13 cellular contexts compared by ENCODE assay signal in the genomic region with DNA sequence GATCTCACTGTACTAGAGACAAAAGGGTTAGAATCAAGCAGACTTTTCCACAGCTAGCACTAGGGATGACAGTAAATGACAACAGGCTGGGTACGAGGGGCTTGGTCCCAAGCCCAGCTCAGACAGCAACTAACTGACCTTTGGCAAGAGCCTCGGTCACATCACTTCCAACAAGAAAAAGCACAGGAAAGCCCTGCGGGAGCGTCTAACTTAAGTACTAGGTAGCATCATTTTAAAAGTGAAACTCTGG. TPM values are rescaled to one million over a fixed set of nuclear protein-coding genes. Genes with fewer than 3 reads are reported as not detected.
DNase-seq lines count a peak whose midpoint lies in the region; ATAC-seq and TF ChIP-seq lines count a peak whose summit lies in the region.
"Had no signal": no experiment of that assay in that cellular context is flagged by ENCODE, and none has a peak within 500 bp of the region (broad histone marks: within the 10 kb centered on the region; RNA-seq: fewer than 3 reads in every experiment).

No MANE protein-coding gene starts in this region.

- H2AK5ac ChIP-seq in mesenchymal stem cell (ENCODE audit: low read length, severe bottlenecking) = peak overlapping the region; percentile 36

- no peak overlapping the region for H2BK120ac ChIP-seq in mesenchymal stem cell (ENCODE audit: low read depth, low read length)

- DNase-seq in PC-9 (no peak), dermis blood vessel endothelial cell (peak; percentile 46), mesenchymal stem cell (no peak), thyroid gland (no peak), AML-193 (lab: John Stamatoyannopoulos, UW) (no peak), globus pallidus (ENCODE audit: low spot score) (no peak)
- DNase-seq: activated CD4-positive, alpha-beta T cell treated with anti-CD3 and anti-CD28 coated beads for 1 hour; activated naive CD4-positive, alpha-beta T cell treated with anti-CD3 and anti-CD28 coated beads, Interleukin-2, amount 50 U/mL, for 16 hours; SHP77 treated with DMSO at 0.1 percent for 48 hours; stimulated activated CD8-positive, alpha-beta memory T cell treated with anti-CD3 and anti-CD28 coated beads, Interleukin-4, amount 100 ng/mL, for 48 hours had no signal

- no peaks in the 10 kb centered on the region for H3K79me1 ChIP-seq in mesenchymal stem cell (replicated peaks; ENCODE audit: low read length, poor library complexity, severe bottlenecking)

- H2AFZ ChIP-seq in PC-9 = no peak overlapping the region
- H2AFZ ChIP-seq in mesenchymal stem cell (ENCODE audit: low read depth, low read length) = peak overlapping the region; percentile 70

- peak overlapping the region; percentile 4 for H2BK15ac ChIP-seq in mesenchymal stem cell (ENCODE audit: low read depth, poor library complexity, severe bottlenecking)

- H3K4me2 ChIP-seq in PC-9 (peak overlapping the region; percentile 86), mesenchymal stem cell (ENCODE audit: low read length, poor library complexity, severe bottlenecking) (peak overlapping the region; percentile 23)

- H3K9me3 ChIP-seq in PC-9 (ENCODE audit: insufficient read depth, low read depth) (no peaks in the 10 kb centered on the region), mesenchymal stem cell (ENCODE audit: control insufficient read depth, low read length) (peaks cover 16% of the 10 kb centered on the region), thyroid gland (no peaks in the 10 kb centered on the region)

- H3K4me3 ChIP-seq in PC-9 (peak overlapping the region; percentile 51; the same call in 1 of the 2 replicates), mesenchymal stem cell (ENCODE audit: insufficient read depth in 1 of 2, low read depth in 1 of 2, low read length in 2 of 2) (peak overlapping the region in 1 of 2 experiments; percentile 67), thyroid gland (replicated peaks in 1 of 3) (no peak overlapping the region)

- H3K18ac ChIP-seq in mesenchymal stem cell (ENCODE audit: low read depth in 1 of 2, low read length in 2 of 2) = peak overlapping the region; percentile 91 to 92

- CTCF ChIA-PET in PC-9 (lab: Charles Lee) = interaction anchor here (1.0 to 1.2 kb wide), 2 partner anchors 44 to 60 kb away, joined by 3 to 7 read pairs; no protein-coding TSS in a partner anchor

- H3K27ac ChIP-seq in PC-9 (peak overlapping the region; percentile 100), mesenchymal stem cell (ENCODE audit: low read length, poor library complexity, severe bottlenecking) (peak overlapping the region; percentile 81), thyroid gland (peak overlapping the region; percentile 92 to 95 (median 94))

- H3K36me3 ChIP-seq in PC-9 (ENCODE audit: low read depth) (peaks cover 8% of the 10 kb centered on the region; the same call in 1 of the 2 replicates), mesenchymal stem cell (ENCODE audit: control insufficient read depth in 1 of 2, insufficient read depth in 2 of 2, low read depth in 1 of 2, low read length in 2 of 2) (no peaks in the 10 kb centered on the region), thyroid gland (no peaks in the 10 kb centered on the region)

- H3K9me2 ChIP-seq in PC-9 (ENCODE audit: insufficient read depth) = no peaks in the 10 kb centered on the region

- WGBS in mesenchymal stem cell = 77% methylated on average over 4 of the region's 4 CpGs
- WGBS in thyroid gland, 2 donors = 10 to 11% methylated on average over 4 of the region's 4 CpGs

- TF ChIP-seq POLR2A in thyroid gland (IDR thresholded peaks at IDR 0.05) = no peak

- no peaks in the 10 kb centered on the region for H4K20me1 ChIP-seq in PC-9 (ENCODE audit: insufficient read depth)

- ATAC-seq in GM19452 (IDR thresholded peaks at IDR 0.05; ENCODE audit: unreplicated experiment) = no peak
- no peak for ATAC-seq in GM18502 (IDR thresholded peaks at IDR 0.05; ENCODE audit: poor library complexity, unreplicated experiment)

- peak overlapping the region in 1 of 2 experiments; percentile 91 for H3K4ac ChIP-seq in mesenchymal stem cell (ENCODE audit: low read depth in 1 of 2, low read length in 2 of 2)

- H3K9ac ChIP-seq in mesenchymal stem cell (ENCODE audit: low read length) = peak overlapping the region; percentile 82

- peaks cover 16% of the 10 kb centered on the region for H3K79me2 ChIP-seq in PC-9 (ENCODE audit: low read depth)

- peaks cover 90% of the 10 kb centered on the region for H3K4me1 ChIP-seq in PC-9 (replicated peaks; ENCODE audit: insufficient read depth)
- H3K4me1 ChIP-seq in mesenchymal stem cell (ENCODE audit: control insufficient read depth, insufficient read depth, low read depth, low read length) = peaks cover 61% of the 10 kb centered on the region
- peaks cover 53 to 66% of the 10 kb centered on the region in 2 donors for H3K4me1 ChIP-seq in thyroid gland

- intact Hi-C loops in PC-9 (cut with micrococcal nuclease; ENCODE audit: unreplicated experiment) (loop anchor here (1.0 to 5.0 kb wide), 5 partner anchors 59 to 700 kb away; no protein-coding TSS in a partner anchor), thyroid gland (cut with DNase I) (no loop called here)

- peak overlapping the region in 1 of 2 experiments; percentile 83 for H2BK12ac ChIP-seq in mesenchymal stem cell (ENCODE audit: low read length in 2 of 2)

- no peak overlapping the region for H4K91ac ChIP-seq in mesenchymal stem cell (ENCODE audit: low read length)

- H3K23ac ChIP-seq in mesenchymal stem cell (ENCODE audit: low read length in 2 of 2) = no peak overlapping the region

- TSS peak; percentile 25 for BruUV-seq in PC-9 (replicated peaks; lab: Mats Ljungman, UMichigan)

- no peak overlapping the region for H4K8ac ChIP-seq in mesenchymal stem cell (ENCODE audit: low read length)

- POLR2A ChIA-PET in PC-9 (lab: Charles Lee; ENCODE audit: unreplicated experiment) = interaction anchor here (0.7 to 2.9 kb wide), 5 partner anchors 28 to 101 kb away, joined by 3 to 21 read pairs (median 5); no protein-coding TSS in a partner anchor

- H3K14ac ChIP-seq in mesenchymal stem cell (ENCODE audit: low read length in 2 of 2) = no peak overlapping the region

- no peak overlapping the region for H2BK5ac ChIP-seq in mesenchymal stem cell (ENCODE audit: low read depth, low read length, poor library complexity, severe bottlenecking)

- H3K27me3 ChIP-seq in PC-9 (ENCODE audit: insufficient read depth, low read depth) = no peaks in the 10 kb centered on the region
- no peaks in the 10 kb centered on the region for H3K27me3 ChIP-seq in mesenchymal stem cell (ENCODE audit: control insufficient read depth in 1 of 2, insufficient read depth in 1 of 2, low read length in 2 of 2)
- no peaks in the 10 kb centered on the region for H3K27me3 ChIP-seq in thyroid gland

- TF ChIP-seq CTCF in PC-9 (conservative IDR thresholded peaks at IDR 0.05) (no peak), thyroid gland (IDR thresholded peaks at IDR 0.05) (no peak)

- H3F3A ChIP-seq in PC-9 (ENCODE audit: insufficient read depth, low read depth) = peaks cover 84% of the 10 kb centered on the region

RNA-seq across cellular contexts. Expression of a gene that starts 22.8 kb away (rescaled TPM):
- not detected in 2 replicates for total RNA-seq in PC-9 (2021)
- total RNA-seq in dermis blood vessel endothelial cell = not detected in 2 replicates
- polyA plus RNA-seq in mesenchymal stem cell (2013, experiment 1 of 2) = not detected
- not detected for polyA plus RNA-seq in mesenchymal stem cell (2013, experiment 2 of 2)
- total RNA-seq in thyroid gland = under 1 TPM in 1 of 4 donors, not detected in 3; 0.24 TPM
- total RNA-seq: Daoy had no signal

RNA-seq across cellular contexts. Expression of a gene that starts 48.2 kb away (rescaled TPM):
- total RNA-seq in PC-9 (2021) (3.0 and 6.3 TPM in 2 replicates), dermis blood vessel endothelial cell (not detected in 2 replicates), thyroid gland (not detected)
- not detected for polyA plus RNA-seq in mesenchymal stem cell (2013, experiment 1 of 2)
- polyA plus RNA-seq in mesenchymal stem cell (2013, experiment 2 of 2) = not detected
- total RNA-seq: Daoy had no signal
